19 cellular contexts compared by ENCODE assay signal in genomic region chr3:109268181-109268580, GRCh38. TPM values are rescaled to one million over a fixed set of nuclear protein-coding genes. Genes with fewer than 3 reads are reported as not detected.
"Had no signal": no experiment of that assay in that cellular context is flagged by ENCODE, and none has a peak within 500 bp of the region (broad histone marks: within the 10 kb centered on the region; RNA-seq: fewer than 3 reads in every experiment).

No MANE protein-coding gene starts in this region.

- H3K9ac ChIP-seq: parathyroid adenoma had no signal

- H3K79me2 ChIP-seq: parathyroid adenoma had no signal

- ATAC-seq: activated CD8-positive, alpha-beta T cell treated with anti-CD3 and anti-CD28 coated beads, Interleukin-2, amount 10 ng/mL, durations not matched to agents 7 days and 5 days; natural killer cell; stimulated activated memory B cell treated with anti-CD40 and anti-IgM and Interleukin-4, amounts not matched to agents 10 μg/mL and 1 μg/mL and 100 μg/mL, for 72 hours had no signal

- DNase-seq: activated CD4-positive, alpha-beta T cell treated with anti-CD3 and anti-CD28 coated beads, Interleukin-2, amount 10 ng/mL, durations not matched to agents 24 days and 14 days; activated CD4-positive, CD25-positive, alpha-beta regulatory T cell; activated CD8-positive, alpha-beta memory T cell treated with anti-CD3 and anti-CD28 coated beads, Interleukin-2, amount 50 U/mL, for 4 hours; activated CD8-positive, alpha-beta T cell treated with anti-CD3 and anti-CD28 coated beads, Interleukin-2, amount 10 ng/mL, durations not matched to agents 7 days and 5 days; activated gamma-delta T cell treated with Interleukin-2 at 50 U/mL for 16 hours; activated T-cell treated with anti-CD3 and anti-CD28 coated beads, Interleukin-2, amount 50 U/mL, for 48 hours; dorsolateral prefrontal cortex; erythroblast; natural killer cell; stimulated activated CD4-positive, alpha-beta T cell treated with anti-CD3 and anti-CD28 coated beads, Interleukin-1b, Interleukin-23, amount 100 ng/mL, for 48 hours had no signal

- H3K36me3 Mint-ChIP-seq: activated naive CD8-positive, alpha-beta T cell; natural killer cell; stimulated activated memory B cell treated with anti-CD40 and anti-IgM and Interleukin-4, amounts not matched to agents 10 μg/mL and 1 μg/mL and 100 μg/mL, for 72 hours had no signal

- FAIRE-seq: bronchial epithelial cell, islet of Langerhans had no signal

- H2AFZ ChIP-seq: parathyroid adenoma had no signal

- H3K27ac ChIP-seq: dorsolateral prefrontal cortex, neutrophil, parathyroid adenoma had no signal

- H3K27ac Mint-ChIP-seq: activated CD4-positive, alpha-beta T cell treated with anti-CD3 and anti-CD28 coated beads, Interleukin-2, amount 10 ng/mL, durations not matched to agents 24 days and 14 days; activated CD8-positive, alpha-beta T cell treated with anti-CD3 and anti-CD28 coated beads, Interleukin-2, amount 10 ng/mL, durations not matched to agents 7 days and 5 days; activated naive CD8-positive, alpha-beta T cell; natural killer cell; stimulated activated memory B cell treated with anti-CD40 and anti-IgM and Interleukin-4, amounts not matched to agents 10 μg/mL and 1 μg/mL and 100 μg/mL, for 72 hours; T-helper 2 cell treated with Interferon-gamma antibody and Interleukin-4, amounts not matched to agents 5 μg/mL and 100 μg/mL, for 36 hours had no signal

- H3K27me3 ChIP-seq: dorsolateral prefrontal cortex, neutrophil had no signal

- H3K4me3 Mint-ChIP-seq: activated CD4-positive, alpha-beta T cell treated with anti-CD3 and anti-CD28 coated beads, Interleukin-2, amount 10 ng/mL, durations not matched to agents 24 days and 14 days; activated CD8-positive, alpha-beta T cell treated with anti-CD3 and anti-CD28 coated beads, Interleukin-2, amount 10 ng/mL, durations not matched to agents 7 days and 5 days; activated naive CD8-positive, alpha-beta T cell; natural killer cell; stimulated activated memory B cell treated with anti-CD40 and anti-IgM and Interleukin-4, amounts not matched to agents 10 μg/mL and 1 μg/mL and 100 μg/mL, for 72 hours; T-helper 2 cell treated with Interferon-gamma antibody and Interleukin-4, amounts not matched to agents 5 μg/mL and 100 μg/mL, for 36 hours had no signal

- H3K4me3 ChIP-seq: dorsolateral prefrontal cortex had no signal

- H3K9me3 ChIP-seq: neutrophil had no signal

- H3K4me1 Mint-ChIP-seq: activated CD4-positive, alpha-beta T cell treated with anti-CD3 and anti-CD28 coated beads, Interleukin-2, amount 10 ng/mL, durations not matched to agents 24 days and 14 days; natural killer cell; stimulated activated memory B cell treated with anti-CD40 and anti-IgM and Interleukin-4, amounts not matched to agents 10 μg/mL and 1 μg/mL and 100 μg/mL, for 72 hours had no signal

- H3K9me3 Mint-ChIP-seq: activated CD4-positive, alpha-beta T cell treated with anti-CD3 and anti-CD28 coated beads, Interleukin-2, amount 10 ng/mL, durations not matched to agents 24 days and 14 days; stimulated activated memory B cell treated with anti-CD40 and anti-IgM and Interleukin-4, amounts not matched to agents 10 μg/mL and 1 μg/mL and 100 μg/mL, for 72 hours; T-helper 2 cell treated with Interferon-gamma antibody and Interleukin-4, amounts not matched to agents 5 μg/mL and 100 μg/mL, for 36 hours had no signal

- H3K27me3 Mint-ChIP-seq: activated CD4-positive, alpha-beta T cell treated with anti-CD3 and anti-CD28 coated beads, Interleukin-2, amount 10 ng/mL, durations not matched to agents 24 days and 14 days; stimulated activated memory B cell treated with anti-CD40 and anti-IgM and Interleukin-4, amounts not matched to agents 10 μg/mL and 1 μg/mL and 100 μg/mL, for 72 hours had no signal

- H3K4me1 ChIP-seq: parathyroid adenoma had no signal

- H3K36me3 ChIP-seq: neutrophil had no signal

RNA-seq across cellular contexts. Expression of gene DPPA2, which starts 48.1 kb away (rescaled TPM):
- total RNA-seq: activated CD4-positive, alpha-beta T cell treated with anti-CD3 and anti-CD28 coated beads, Interleukin-2, amount 10 ng/mL, durations not matched to agents 24 days and 14 days; activated CD8-positive, alpha-beta T cell treated with anti-CD3 and anti-CD28 coated beads, Interleukin-2, amount 10 ng/mL, durations not matched to agents 7 days and 5 days; bronchial epithelial cell; dorsolateral prefrontal cortex; lung microvascular endothelial cell; natural killer cell; urinary bladder had no signal
